In genomic region chr10:19769826-19770225, GRCh38 we compare ENCODE assay signal across 5 cellular contexts. TPM values are rescaled to one million over a fixed set of nuclear protein-coding genes. Genes with fewer than 3 reads are reported as not detected.
"Had no signal": no experiment of that assay in that cellular context is flagged by ENCODE, and none has a peak within 500 bp of the region (broad histone marks: within the 10 kb centered on the region; RNA-seq: fewer than 3 reads in every experiment).

No MANE protein-coding gene starts in this region.

RNA-seq across cellular contexts. Expression of gene PLXDC2, which starts 46.4 kb away (rescaled TPM):
- total RNA-seq: activated naive CD4-positive, alpha-beta T cell treated with anti-CD3 and anti-CD28 coated beads for 36 hours; activated naive CD4-positive, alpha-beta T cell treated with anti-CD3 and anti-CD28 coated beads, Interleukin-2, amount 50 U/mL, for 72 hours; activated T-helper 1 cell treated with anti-CD3 and anti-CD28 coated beads, Interleukin-12 subunit alpha, Interleukin-12 subunit beta, Interleukin-2, Interleukin-4 antibody, amounts not matched to agents 30 ng/mL and 10 ng/mL and 1 ng/mL, durations not matched to agents 14 hours and 24 hours and 36 hours; activated T-helper 17 cell treated with anti-CD3 and anti-CD28 coated beads, Interleukin-2, amount 50 U/mL, for 72 hours; activated T-helper 2 cell treated with anti-CD3 and anti-CD28 coated beads, Interferon-gamma antibody, Interleukin-2, Interleukin-4, amounts not matched to agents 10 μg/mL and 5 μg/mL and 100 μg/mL, durations not matched to agents 14 hours and 24 hours and 36 hours had no signal
